Comparison of ENCODE assay signal across 6 cellular contexts in the genomic region with DNA sequence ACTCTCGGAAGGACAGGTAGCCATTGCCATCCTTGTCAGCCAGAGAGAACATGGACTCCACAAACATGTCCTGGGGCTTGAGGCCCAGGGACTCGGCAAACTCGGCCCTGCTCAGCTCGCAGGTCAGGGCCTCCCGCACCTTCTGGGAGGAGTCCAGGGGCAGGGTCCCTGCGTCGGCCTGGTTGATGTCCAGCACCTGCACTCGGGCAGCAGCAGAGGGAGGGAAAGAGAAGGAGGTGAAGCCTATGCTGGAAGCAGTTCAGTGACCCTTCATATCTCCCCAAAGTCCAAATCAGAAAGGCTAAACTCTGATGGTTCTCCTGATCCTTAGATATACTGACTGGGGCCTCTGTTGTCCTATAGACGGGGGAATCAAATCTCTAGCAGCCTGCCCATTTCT. TPM values are rescaled to one million over a fixed set of nuclear protein-coding genes. Genes with fewer than 3 reads are reported as not detected.
"Had no signal": no experiment of that assay in that cellular context is flagged by ENCODE, and none has a peak within 500 bp of the region (broad histone marks: within the 10 kb centered on the region; RNA-seq: fewer than 3 reads in every experiment).

No MANE protein-coding gene starts in this region.

RNA-seq across cellular contexts. Expression of a gene that starts 9.8 kb away (rescaled TPM):
- total RNA-seq: GM23248, H7, HFFc6, IMR-90 had no signal
- polyA plus RNA-seq: IMR-90 had no signal

RNA-seq across cellular contexts. Expression of a gene that starts 10.0 kb away (rescaled TPM):
- total RNA-seq: GM23248, H4, H7, HFFc6, HT1080, IMR-90 had no signal
- polyA plus RNA-seq: GM23248, IMR-90 had no signal

RNA-seq across cellular contexts. Expression of a gene that starts 25.5 kb away (rescaled TPM):
- total RNA-seq: H4, H7, IMR-90 had no signal

RNA-seq across cellular contexts. Expression of a gene that starts 25.6 kb away (rescaled TPM):
- total RNA-seq: H4, HT1080, IMR-90 had no signal
- polyA plus RNA-seq: IMR-90 had no signal
